16 cellular contexts compared by ENCODE assay signal in the genomic region with DNA sequence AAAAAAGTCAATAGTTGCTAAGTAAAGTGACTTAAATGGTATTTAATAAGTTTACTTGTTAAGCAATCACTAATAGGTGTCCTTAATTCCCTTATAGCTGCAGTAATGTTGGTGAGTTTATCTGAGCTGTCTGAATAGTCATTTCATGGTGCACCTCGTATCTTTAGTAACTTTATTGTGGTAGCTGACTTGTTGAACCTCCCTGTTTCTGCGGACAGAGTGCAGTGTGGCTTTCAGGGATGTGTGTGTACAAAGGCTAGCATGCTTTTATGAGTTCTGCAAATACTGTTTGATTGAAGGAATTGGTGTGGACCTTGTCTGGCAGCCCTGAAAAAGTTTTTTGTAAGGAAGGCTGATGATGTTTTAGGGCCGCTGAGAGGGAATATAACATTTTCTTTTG. TPM values are rescaled to one million over a fixed set of nuclear protein-coding genes. Genes with fewer than 3 reads are reported as not detected.
DNase-seq lines count a peak whose midpoint lies in the region; ATAC-seq and TF ChIP-seq lines count a peak whose summit lies in the region.
"Had no signal": no experiment of that assay in that cellular context is flagged by ENCODE, and none has a peak within 500 bp of the region (broad histone marks: within the 10 kb centered on the region; RNA-seq: fewer than 3 reads in every experiment).

No MANE protein-coding gene starts in this region.

- H3K36me3 ChIP-seq in smooth muscle cell (ENCODE audit: low read depth) (no peaks in the 10 kb centered on the region), suprapubic skin (no peaks in the 10 kb centered on the region)
- H3K36me3 ChIP-seq: ascending aorta, SJCRH30, tibial artery had no signal

- ATAC-seq in left lobe of liver, result peak; percentile 11
- ATAC-seq: activated CD8-positive, alpha-beta T cell treated with anti-CD3 and anti-CD28 coated beads for 36 hours; CD8-positive, alpha-beta T cell; GM12878 had no signal

- peaks cover 8% of the 10 kb centered on the region for H3F3A ChIP-seq in smooth muscle cell (ENCODE audit: low read depth)

- H3K9me3 ChIP-seq in smooth muscle cell (replicated peaks; ENCODE audit: low read depth), result no peaks in the 10 kb centered on the region
- H3K9me3 ChIP-seq in suprapubic skin, result no peaks in the 10 kb centered on the region
- H3K9me3 ChIP-seq: ascending aorta, SJCRH30, tibial artery had no signal

- no peak overlapping the region for H3K9ac ChIP-seq in smooth muscle cell (ENCODE audit: low read depth)

- H3K27me3 ChIP-seq in smooth muscle cell (ENCODE audit: low read depth), result peaks cover 15% of the 10 kb centered on the region
- no peaks in the 10 kb centered on the region for H3K27me3 ChIP-seq in suprapubic skin
- H3K27me3 ChIP-seq: ascending aorta, SJCRH30, tibial artery had no signal

- H3K4me3 ChIP-seq in smooth muscle cell, result peak overlapping the region; percentile 61
- H3K4me3 ChIP-seq in suprapubic skin, result no peak overlapping the region
- H3K4me3 ChIP-seq: GM12878, SJCRH30, tibial artery had no signal

- DNase-seq in HuH-7 (ENCODE audit: low spot score) (peak; percentile 84), astrocyte of the hippocampus (ENCODE audit: low read depth, low spot score) (peak; percentile 37), left lobe of liver (ENCODE audit: low spot score) (no peak), smooth muscle cell (lab: John Stamatoyannopoulos, UW; ENCODE audit: unreplicated experiment) (no peak), NCI-H524 treated with DMSO at 0.1 percent for 48 hours (lab: John Stamatoyannopoulos, UW) (no peak), NCI-H2171 (lab: John Stamatoyannopoulos, UW) (no peak), suprapubic skin (ENCODE audit: low spot score in 2 of 2) (no peak)
- no peak for DNase-seq in stimulated activated CD4-positive, alpha-beta T cell treated with anti-CD3 and anti-CD28 coated beads, Interleukin-15, amount 100 ng/mL, for 24 hours
- DNase-seq: activated CD8-positive, alpha-beta T cell treated with anti-CD3 and anti-CD28 coated beads for 36 hours; activated gamma-delta T cell; CD8-positive, alpha-beta T cell; effector CD8-positive, alpha-beta T cell; SJCRH30; tibial artery had no signal

- H3K4me1 ChIP-seq in smooth muscle cell (ENCODE audit: low read depth), result peaks cover 17% of the 10 kb centered on the region
- H3K4me1 ChIP-seq in suprapubic skin, result peaks cover 18% of the 10 kb centered on the region

- no peak overlapping the region for H2AFZ ChIP-seq in smooth muscle cell (ENCODE audit: low read depth)

- TF ChIP-seq EP300 in suprapubic skin (IDR thresholded peaks at IDR 0.05), result no peak

- H4K20me1 ChIP-seq in smooth muscle cell (ENCODE audit: low read depth), result peaks cover 57% of the 10 kb centered on the region

- peaks cover 34% of the 10 kb centered on the region for H3K79me2 ChIP-seq in smooth muscle cell (ENCODE audit: low read depth)

- H3K4me2 ChIP-seq in smooth muscle cell, result no peak overlapping the region

- no peak for TF ChIP-seq CTCF in smooth muscle cell (IDR thresholded peaks at IDR 0.05; ENCODE audit: borderline replicate concordance, insufficient read depth, poor library complexity, severe bottlenecking)
- no peak for TF ChIP-seq CTCF in suprapubic skin (IDR thresholded peaks at IDR 0.05)

- WGBS in smooth muscle cell (ENCODE audit: low lambda C conversion rate), result 72% methylated on average over 3 of the region's 3 CpGs
- WGBS in suprapubic skin, result 74% methylated on average over 3 of the region's 3 CpGs

- TF ChIP-seq POLR2A in suprapubic skin (IDR thresholded peaks at IDR 0.05), result no peak

- H3K27ac ChIP-seq in smooth muscle cell (ENCODE audit: low read depth), result no peak overlapping the region
- no peak overlapping the region for H3K27ac ChIP-seq in suprapubic skin
- H3K27ac ChIP-seq: ascending aorta, SJCRH30, tibial artery had no signal

RNA-seq across cellular contexts. Expression of gene ZNRF3, which starts 2.6 kb away (rescaled TPM):
- total RNA-seq in left lobe of liver (7.3 TPM), smooth muscle cell (3.7 and 4.7 TPM in 2 replicates), suprapubic skin (10 to 100 TPM; 13.3 to 20.7 (median 18.4) TPM)
- 5.5 and 8.8 TPM in 2 replicates for polyA plus RNA-seq in smooth muscle cell

Comparison
In these comparisons a context has a peak if more than half of its experiments do, and no peak if none do; other contexts are left out.
1. DNase-seq: peak in HuH-7 (single experiment) and astrocyte of the hippocampus (single experiment); none in left lobe of liver (single experiment), smooth muscle cell (single experiment), stimulated activated CD4-positive, alpha-beta T cell treated with anti-CD3 and anti-CD28 coated beads, Interleukin-15, amount 100 ng/mL, for 24 hours (single experiment), NCI-H524 treated with DMSO at 0.1 percent for 48 hours (single experiment), NCI-H2171 (single experiment) and suprapubic skin (0 of 2).